Comparison of ENCODE assay signal across 9 cellular contexts in the genomic region with DNA sequence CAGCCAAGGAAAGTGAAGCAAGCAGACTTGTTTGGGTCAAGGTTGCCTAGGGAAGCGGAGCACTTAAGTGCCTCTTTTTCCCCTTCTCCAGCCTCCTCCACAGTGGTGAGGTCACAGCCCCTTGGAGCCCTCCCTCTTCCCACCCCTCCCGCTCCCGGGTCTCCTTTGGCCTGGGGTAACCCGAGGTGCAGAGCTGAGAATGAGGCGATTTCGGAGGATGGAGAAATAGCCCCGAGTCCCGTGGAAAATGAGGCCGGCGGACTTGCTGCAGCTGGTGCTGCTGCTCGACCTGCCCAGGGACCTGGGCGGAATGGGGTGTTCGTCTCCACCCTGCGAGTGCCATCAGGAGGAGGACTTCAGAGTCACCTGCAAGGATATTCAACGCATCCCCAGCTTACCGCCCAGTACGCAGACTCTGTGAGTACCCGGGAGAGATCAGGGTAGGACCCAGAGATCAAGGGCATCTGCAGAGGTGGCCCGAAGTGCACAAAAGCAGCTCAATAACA. TPM values are rescaled to one million over a fixed set of nuclear protein-coding genes. Genes with fewer than 3 reads are reported as not detected.
DNase-seq lines count a peak whose midpoint lies in the region; ATAC-seq, FAIRE-seq and TF ChIP-seq lines count a peak whose summit lies in the region.
"Had no signal": no experiment of that assay in that cellular context is flagged by ENCODE, and none has a peak within 500 bp of the region (broad histone marks: within the 10 kb centered on the region; RNA-seq: fewer than 3 reads in every experiment).

A gene (plus strand): TSS at position 188 of the 506 bp plus-strand sequence. CDS start 60 bp downstream, at position 248.

- H3K36me3 Mint-ChIP-seq in activated T-cell treated with anti-CD3 and anti-CD28 coated beads, Interleukin-2, amount 50 U/mL, for 72 hours (ENCODE audit: insufficient read depth in 2 of 2) = no peaks in the 10 kb centered on the region

- no peaks in the 10 kb centered on the region for H3K9me3 Mint-ChIP-seq in activated T-cell treated with anti-CD3 and anti-CD28 coated beads, Interleukin-2, amount 50 U/mL, for 72 hours

- no peak for ATAC-seq in activated T-cell treated with anti-CD3 and anti-CD28 coated beads, Interleukin-2, amount 50 U/mL, for 72 hours (replicated peaks in 1 of 2)
- ATAC-seq in gastrocnemius medialis = peak in 1 of 2 donors; percentile 37
- ATAC-seq in GM19397 (IDR thresholded peaks at IDR 0.05; ENCODE audit: unreplicated experiment) = no peak

- H3K27ac Mint-ChIP-seq in activated T-cell treated with anti-CD3 and anti-CD28 coated beads, Interleukin-2, amount 50 U/mL, for 72 hours = no peak within 1 kb of the TSS

- intact Hi-C loops in gastrocnemius medialis (cut with DNase I; ENCODE audit: low total_unique reads) = loop anchor here (2.0 kb wide), 1 partner anchor 255 kb away; no protein-coding TSS in a partner anchor

- TF ChIP-seq POLR2A in gastrocnemius medialis (IDR thresholded peaks at IDR 0.05) = no peak
- TF ChIP-seq POLR2A in H54 (IDR thresholded peaks at IDR 0.05; ENCODE audit: low read depth, low read length) = no peak

- no peaks in the 10 kb centered on the region for H3K9me3 ChIP-seq in gastrocnemius medialis

- TF ChIP-seq CTCF in gastrocnemius medialis (IDR thresholded peaks at IDR 0.05 in 4 of 5, conservative IDR thresholded peaks at IDR 0.05 in 1 of 5) = no peak

- H3K4me3 ChIP-seq in gastrocnemius medialis = peak within 1 kb of the TSS; percentile 61 to 72 (median 68)

- no peak within 1 kb of the TSS for H3K27ac ChIP-seq in gastrocnemius medialis
- H3K27ac ChIP-seq: 22Rv1 had no signal

- H3K4me3 Mint-ChIP-seq in activated T-cell treated with anti-CD3 and anti-CD28 coated beads, Interleukin-2, amount 50 U/mL, for 72 hours = peak within 1 kb of the TSS; percentile 91 to 94

- no peak for FAIRE-seq in H54 (lab: Jason Lieb, UNC)

- H3K36me3 ChIP-seq in gastrocnemius medialis = no peaks in the 10 kb centered on the region

- H3K4me1 ChIP-seq in gastrocnemius medialis = peaks cover 0 to 7% of the 10 kb centered on the region in 2 donors

- H3K27me3 Mint-ChIP-seq in activated T-cell treated with anti-CD3 and anti-CD28 coated beads, Interleukin-2, amount 50 U/mL, for 72 hours (ENCODE audit: low read depth) = peaks cover 45% of the 10 kb centered on the region

- no peaks in the 10 kb centered on the region for H3K27me3 ChIP-seq in gastrocnemius medialis

- peaks cover 57% of the 10 kb centered on the region for H3K4me1 Mint-ChIP-seq in activated T-cell treated with anti-CD3 and anti-CD28 coated beads, Interleukin-2, amount 50 U/mL, for 72 hours (ENCODE audit: low read depth)

- peak; percentile 54 for DNase-seq in DMS53 (lab: John Stamatoyannopoulos, UW)
- DNase-seq in DMS53 treated with DMSO at 0.1 percent for 48 hours (lab: John Stamatoyannopoulos, UW; ENCODE audit: unreplicated experiment) = no peak
- no peak for DNase-seq in activated T-cell treated with anti-CD3 and anti-CD28 coated beads, Interleukin-2, amount 50 U/mL, for 72 hours
- peak; percentile 5 for DNase-seq in hepatic stellate cell (ENCODE audit: low spot score)
- DNase-seq in gastrocnemius medialis = no peak
- DNase-seq in LoVo (ENCODE audit: low spot score) = no peak
- no peak for DNase-seq in H54 (ENCODE audit: insufficient read length, low spot score)

- in situ Hi-C loops in gastrocnemius medialis (cut with MboI; ENCODE audit: low sequenced_read_pairs in 4 of 4) = no loop called here

RNA-seq across cellular contexts. Expression of the gene that starts here (rescaled TPM):
- total RNA-seq in activated T-cell treated with anti-CD3 and anti-CD28 coated beads, Interleukin-2, amount 50 U/mL, for 72 hours = not detected
- not detected for total RNA-seq in gastrocnemius medialis

Comparison
In these comparisons a context has a peak if more than half of its experiments do, and no peak if none do; other contexts are left out.
1. DNase-seq: peak in DMS53 (single experiment) and hepatic stellate cell (single experiment); none in DMS53 treated with DMSO at 0.1 percent for 48 hours (single experiment), activated T-cell treated with anti-CD3 and anti-CD28 coated beads, Interleukin-2, amount 50 U/mL, for 72 hours (0 of 2), gastrocnemius medialis (0 of 2), LoVo (single experiment) and H54 (single experiment).